ENCODE assay signal across 8 cellular contexts in genomic region chr10:113385021-113385975, GRCh38.
A peak's percentile ranks its signal among the peaks of the same experiment; 100 is the strongest.
DNase-seq lines count a peak whose midpoint lies in the region; ATAC-seq and TF ChIP-seq lines count a peak whose summit lies in the region.

No MANE protein-coding gene starts in this region.

- POLR2A ChIA-PET in RWPE1 (lab: Yijun Ruan, JAX; ENCODE audit: low non-redundant PET): no interaction called here

- TF ChIP-seq CTCF in KMS-11 (conservative IDR thresholded peaks at IDR 0.05; ENCODE audit: low read depth, low read length) (peak; percentile 76), RWPE1 (conservative IDR thresholded peaks at IDR 0.05; ENCODE audit: low read depth) (peak; percentile 75), parathyroid adenoma (IDR thresholded peaks at IDR 0.05) (peak; percentile 80), type B pancreatic cell (conservative IDR thresholded peaks at IDR 0.05) (peak; percentile 92)

- H3K27ac ChIP-seq in KMS-11 (no peak overlapping the region), RWPE1 (no peak overlapping the region), parathyroid adenoma (no peak overlapping the region)

- no peak overlapping the region; the same call in 1 of the 2 replicates for H3K4me2 ChIP-seq in KMS-11
- H3K4me2 ChIP-seq in parathyroid adenoma (ENCODE audit: low read length): peak overlapping the region; percentile 19

- H3K79me2 ChIP-seq in KMS-11 (ENCODE audit: insufficient read depth, low read depth): no peaks in the 10 kb centered on the region
- H3K79me2 ChIP-seq in parathyroid adenoma: no peaks in the 10 kb centered on the region

- no peaks in the 10 kb centered on the region for H3K36me3 Mint-ChIP-seq in type B pancreatic cell

- H3K4me3 ChIP-seq in KMS-11 (IDR thresholded peaks at IDR 0.05; ENCODE audit: insufficient read depth, low read depth, low read length) (no peak overlapping the region), parathyroid adenoma (ENCODE audit: low read depth, low read length) (no peak overlapping the region)

- peak overlapping the region; percentile 47 for H3K4me3 Mint-ChIP-seq in type B pancreatic cell

- H3K9ac ChIP-seq in KMS-11: no peak overlapping the region
- H3K9ac ChIP-seq in parathyroid adenoma: no peak overlapping the region

- no peaks in the 10 kb centered on the region for H4K20me1 ChIP-seq in KMS-11 (ENCODE audit: insufficient read depth)

- DNase-seq in DMS114 treated with DMSO at 0.1 percent for 48 hours (lab: John Stamatoyannopoulos, UW; ENCODE audit: unreplicated experiment) (peak; percentile 69), RWPE1 (ENCODE audit: low spot score) (peak; percentile 77), globus pallidus (ENCODE audit: low spot score) (peak; percentile 88), type B pancreatic cell (ENCODE audit: extremely low spot score, unreplicated experiment) (peak; percentile 75)
- peak; percentile 44 for DNase-seq in activated naive CD4-positive, alpha-beta T cell treated with Interleukin-2 at 50 U/mL for 16 hours

- no peak overlapping the region for H3K27ac Mint-ChIP-seq in type B pancreatic cell

- H2AFZ ChIP-seq in KMS-11 (ENCODE audit: low read depth): no peak overlapping the region
- peak overlapping the region; percentile 47 for H2AFZ ChIP-seq in parathyroid adenoma

- H3K4me1 ChIP-seq in KMS-11 (ENCODE audit: low read depth, poor library complexity, severe bottlenecking): peaks cover 12% of the 10 kb centered on the region
- H3K4me1 ChIP-seq in parathyroid adenoma: no peaks in the 10 kb centered on the region

- H3K9me3 ChIP-seq in parathyroid adenoma (ENCODE audit: control insufficient read depth, low read length): no peaks in the 10 kb centered on the region

- CTCF ChIA-PET in RWPE1 (lab: Yijun Ruan, JAX): interaction anchor here (0.6 to 1.7 kb wide), 29 partner anchors 8 to 1496 kb away, joined by 3 to 15 read pairs (median 4); partner anchors contain the start of gene TCF7L2

- H3K36me3 ChIP-seq in KMS-11 (ENCODE audit: insufficient read depth): no peaks in the 10 kb centered on the region
- H3K36me3 ChIP-seq in parathyroid adenoma (ENCODE audit: control insufficient read depth, insufficient read depth, low read length): no peaks in the 10 kb centered on the region

- ATAC-seq in GM21526 (IDR thresholded peaks at IDR 0.05; ENCODE audit: low FRiP score, unreplicated experiment): peak; percentile 77

- H3K27me3 ChIP-seq in KMS-11 (ENCODE audit: insufficient read depth, low read depth): no peaks in the 10 kb centered on the region
- no peaks in the 10 kb centered on the region for H3K27me3 ChIP-seq in parathyroid adenoma (ENCODE audit: control insufficient read depth, insufficient read depth, low read length)

- peaks cover 34% of the 10 kb centered on the region for H3K27me3 Mint-ChIP-seq in type B pancreatic cell

- no peaks in the 10 kb centered on the region for H3K9me3 Mint-ChIP-seq in type B pancreatic cell

- peaks cover 39% of the 10 kb centered on the region for H3K4me1 Mint-ChIP-seq in type B pancreatic cell (ENCODE audit: unreplicated experiment)
